ENCODE assay signal across 12 cellular contexts in the genomic region with DNA sequence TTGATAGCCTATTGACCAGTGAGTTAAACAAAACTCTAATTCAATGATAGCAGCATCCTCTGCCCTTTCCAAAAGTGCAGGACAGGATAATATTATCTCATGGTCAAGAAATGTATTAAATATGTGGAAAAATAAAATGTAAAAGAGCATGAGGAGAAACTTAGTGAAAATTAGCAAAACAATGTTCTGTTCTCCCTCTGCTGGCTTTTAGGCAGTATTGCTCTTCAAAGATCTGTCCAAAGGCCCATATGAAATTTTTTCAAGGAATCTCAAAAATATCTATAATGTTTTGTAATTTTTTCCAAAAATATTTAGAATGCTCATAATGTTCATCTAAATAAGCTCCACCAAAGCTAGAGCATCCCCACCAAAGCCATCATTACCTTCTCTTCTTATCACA. TPM values are rescaled to one million over a fixed set of nuclear protein-coding genes. Genes with fewer than 3 reads are reported as not detected.
DNase-seq lines count a peak whose midpoint lies in the region; ATAC-seq and TF ChIP-seq lines count a peak whose summit lies in the region.
"Had no signal": no experiment of that assay in that cellular context is flagged by ENCODE, and none has a peak within 500 bp of the region (broad histone marks: within the 10 kb centered on the region; RNA-seq: fewer than 3 reads in every experiment).

No MANE protein-coding gene starts in this region.

- intact Hi-C loops in lower leg skin (cut with DNase I; ENCODE audit: low total_unique reads) = no loop called here

- in situ Hi-C loops in SK-MEL-5 (cut with HindIII; ENCODE audit: low pct_unique_long_range_greater_than_20kb, low sequenced_read_pairs) = no loop called here

- H3K4me3 ChIP-seq in fibroblast of villous mesenchyme (ENCODE audit: low read depth, low read length) (no peak overlapping the region), lower leg skin (ENCODE audit: low read depth, poor library complexity, severe bottlenecking) (no peak overlapping the region)
- H3K4me3 ChIP-seq: ovary had no signal

- DNase-seq in GM10266 (ENCODE audit: extremely low spot score) (no peak), SK-MEL-5 (ENCODE audit: low read depth, low spot score) (peak; percentile 17), fibroblast of villous mesenchyme (ENCODE audit: low read depth) (peak; percentile 16), lower leg skin (ENCODE audit: low spot score in 2 of 2) (no peak), caudate nucleus (lab: John Stamatoyannopoulos, UW) (no peak), T-helper 1 cell (no peak)
- DNase-seq: activated effector memory CD4-positive, alpha-beta T cell treated with anti-CD3 and anti-CD28 coated beads, Interleukin-2, amount 50 U/mL, for 16 hours; NCI-H1930; ovary; stimulated activated CD8-positive, alpha-beta memory T cell treated with anti-CD3 and anti-CD28 coated beads, Interleukin-4, amount 100 ng/mL, for 48 hours had no signal

- no peak for TF ChIP-seq POLR2A in lower leg skin (IDR thresholded peaks at IDR 0.05)

- TF ChIP-seq CTCF in 22Rv1 (IDR thresholded peaks at IDR 0.05) = peak; percentile 60
- peak; percentile 40 for TF ChIP-seq CTCF in GM10266 (IDR thresholded peaks at IDR 0.05; ENCODE audit: control insufficient read depth, insufficient read depth, low read depth, missing control alignments)
- peak; percentile 56 for TF ChIP-seq CTCF in fibroblast of villous mesenchyme (IDR thresholded peaks at IDR 0.05; ENCODE audit: insufficient read depth, low read depth, low read length)
- TF ChIP-seq CTCF in lower leg skin (IDR thresholded peaks at IDR 0.05) = no peak

- no peak for ATAC-seq in HG02970 (IDR thresholded peaks at IDR 0.05; ENCODE audit: low FRiP score, unreplicated experiment)

- H3K27ac ChIP-seq in 22Rv1 = no peak overlapping the region
- no peak overlapping the region for H3K27ac ChIP-seq in caudate nucleus (ENCODE audit: low read depth, low read length)
- H3K27ac ChIP-seq: ovary had no signal

RNA-seq across cellular contexts. Expression of a gene that starts 8.3 kb away (rescaled TPM):
- 37.1 and 41.8 TPM in 2 replicates for total RNA-seq in SK-MEL-5 (2014; rRNA removed; shearing (Covaris generic))
- 14.1 and 15.3 TPM in 2 replicates for polyA plus RNA-seq in SK-MEL-5 (2015; cell fraction: cytosol; rRNA removed)
- polyA plus RNA-seq in SK-MEL-5 (2015; cell fraction: nucleus; rRNA removed) = 27.4 and 29.0 TPM in 2 replicates
- 12.9 and 34.5 TPM in 2 replicates for total RNA-seq in fibroblast of villous mesenchyme
- total RNA-seq in lower leg skin = 10 to 100 TPM; 10.8 to 17.2 (median 14.6) TPM

Comparison
In these comparisons a context has a peak if more than half of its experiments do, and no peak if none do; other contexts are left out.
1. CTCF ChIP-seq: peak in 22Rv1 (single experiment), GM10266 (single experiment) and fibroblast of villous mesenchyme (single experiment); none in lower leg skin (0 of 3).
2. DNase-seq: peak in SK-MEL-5 (single experiment) and fibroblast of villous mesenchyme (single experiment); none in GM10266 (single experiment), lower leg skin (0 of 2), caudate nucleus (0 of 61) and T-helper 1 cell (0 of 5).